Comparison of ENCODE assay signal across 8 cellular contexts in the genomic region with DNA sequence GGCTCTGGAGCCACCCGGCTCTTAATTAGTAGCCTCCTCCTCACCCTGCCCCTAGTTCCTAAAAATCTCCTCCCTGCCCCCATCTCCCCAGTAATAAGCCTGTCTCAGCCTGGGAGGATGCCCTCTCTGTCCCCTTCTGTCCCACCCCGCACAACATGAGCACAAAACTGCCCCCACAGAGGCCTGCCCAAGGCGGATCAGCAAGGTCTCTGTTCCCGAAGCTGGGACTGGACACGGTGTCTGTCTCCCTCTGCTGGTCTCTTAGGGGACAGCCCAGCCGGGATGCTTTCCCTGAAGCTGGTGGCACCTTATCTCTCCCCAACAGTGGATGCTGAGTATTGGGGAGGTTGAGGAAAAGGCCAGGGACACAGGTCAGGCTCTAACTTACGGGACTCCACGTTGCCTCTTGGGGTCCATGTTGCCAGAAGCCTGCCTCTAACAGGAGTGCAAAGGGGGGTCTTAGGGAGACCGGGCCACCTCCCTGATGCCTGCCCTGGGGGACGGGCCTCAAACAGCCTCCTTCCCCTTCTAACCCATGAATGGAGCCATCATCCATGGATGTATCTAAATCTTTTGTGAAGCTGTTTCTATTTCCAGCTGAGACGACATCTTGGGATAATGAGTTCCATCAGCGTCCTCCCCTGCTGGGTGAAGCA. TPM values are rescaled to one million over a fixed set of nuclear protein-coding genes. Genes with fewer than 3 reads are reported as not detected.
DNase-seq lines count a peak whose midpoint lies in the region; ATAC-seq, FAIRE-seq and TF ChIP-seq lines count a peak whose summit lies in the region.

No MANE protein-coding gene starts in this region.

- H2AFZ ChIP-seq in mammary epithelial cell (ENCODE audit: low read depth, low read length), result no peak overlapping the region
- H2AFZ ChIP-seq in keratinocyte (ENCODE audit: control insufficient read depth, low read length), result no peak overlapping the region

- H3K4me1 ChIP-seq in mammary epithelial cell (ENCODE audit: insufficient read depth, low read length) (peaks cover 31% of the 10 kb centered on the region), keratinocyte (ENCODE audit: control insufficient read depth, extremely low read depth, insufficient read depth, low read length) (peaks cover 36% of the 10 kb centered on the region)

- no peaks in the 10 kb centered on the region for H3K9me3 ChIP-seq in mammary epithelial cell (replicated peaks; ENCODE audit: insufficient read depth, low read length)
- no peaks in the 10 kb centered on the region for H3K9me3 ChIP-seq in keratinocyte (ENCODE audit: control insufficient read depth, low read depth, low read length)

- in situ Hi-C loops in mammary epithelial cell (cut with MboI; ENCODE audit: low sequenced_read_pairs in 2 of 2), result loop anchor here in 1 of 2 donors (10.0 kb wide), 1 partner anchor 118 kb away; the partner anchor contains the start of gene GRK2

- no peaks in the 10 kb centered on the region for H4K20me1 ChIP-seq in mammary epithelial cell (ENCODE audit: insufficient read depth, low read length)
- no peaks in the 10 kb centered on the region for H4K20me1 ChIP-seq in keratinocyte (ENCODE audit: control insufficient read depth, extremely low read depth, insufficient read depth, low read length)

- 50% methylated on average over 9 of the region's 12 CpGs for WGBS in mammary epithelial cell (ENCODE audit: low coverage, missing lambda C conversion rate)

- POLR2A ChIA-PET in BJ (lab: Charles Lee), result interaction anchor here (0.6 kb wide), 1 partner anchor 28 kb away, joined by 3 read pairs; no protein-coding TSS in a partner anchor

- TF ChIP-seq CTCF in BJ (IDR thresholded peaks at IDR 0.05; ENCODE audit: insufficient read depth, low read depth, low read length) (peak; percentile 99), WI38 (IDR thresholded peaks at IDR 0.05; ENCODE audit: low read depth, low read length) (peak; percentile 98), mammary epithelial cell (conservative IDR thresholded peaks at IDR 0.05 in 1 of 2, IDR thresholded peaks at IDR 0.05 in 1 of 2; ENCODE audit: extremely low read depth in 1 of 2, insufficient read depth in 1 of 2, low read depth in 1 of 2, low read length in 2 of 2) (peak; percentile 99 to 100), keratinocyte (optimal IDR thresholded peaks at IDR 0.05 in 1 of 3, IDR thresholded peaks at IDR 0.05 in 1 of 3, conservative IDR thresholded peaks at IDR 0.05 in 1 of 3; ENCODE audit: extremely low read depth in 1 of 3, insufficient read depth in 2 of 3, low read length in 3 of 3) (peak; percentile 98 to 99 (median 99))

- ATAC-seq in GM21528 (IDR thresholded peaks at IDR 0.05; ENCODE audit: low FRiP score, unreplicated experiment), result peak; percentile 54
- no peak for ATAC-seq in GM18858 (IDR thresholded peaks at IDR 0.05; ENCODE audit: unreplicated experiment)

- H3K36me3 ChIP-seq in BJ (ENCODE audit: control insufficient read depth, insufficient read depth, low read length), result no peaks in the 10 kb centered on the region
- no peaks in the 10 kb centered on the region for H3K36me3 ChIP-seq in mammary epithelial cell (ENCODE audit: insufficient read depth, low read length)
- H3K36me3 ChIP-seq in keratinocyte (ENCODE audit: control insufficient read depth in 2 of 2, extremely low read depth in 1 of 2, insufficient read depth in 2 of 2, low read length in 2 of 2), result no peaks in the 10 kb centered on the region

- H3K4me2 ChIP-seq in mammary epithelial cell (ENCODE audit: insufficient read depth, low read depth, low read length) (no peak overlapping the region), keratinocyte (ENCODE audit: control insufficient read depth, extremely low read depth, insufficient read depth, low read depth, low read length) (no peak overlapping the region)

- FAIRE-seq in keratinocyte (lab: Jason Lieb, UNC), result peak; percentile 58

- H3K9ac ChIP-seq in mammary epithelial cell (ENCODE audit: insufficient read depth, low read length) (no peak overlapping the region), keratinocyte (ENCODE audit: control insufficient read depth, extremely low read depth, insufficient read depth, low read length) (no peak overlapping the region)

- H3K27me3 ChIP-seq in BJ (ENCODE audit: control insufficient read depth, insufficient read depth, low read length), result no peaks in the 10 kb centered on the region; the same call in 1 of the 2 replicates
- no peaks in the 10 kb centered on the region for H3K27me3 ChIP-seq in mammary epithelial cell (ENCODE audit: insufficient read depth, low read length)
- H3K27me3 ChIP-seq in keratinocyte (ENCODE audit: control insufficient read depth, extremely low read depth, insufficient read depth, low read length), result no peaks in the 10 kb centered on the region

- H3K27ac ChIP-seq in mammary epithelial cell (ENCODE audit: insufficient read depth, low read depth, low read length), result no peak overlapping the region
- no peak overlapping the region for H3K27ac ChIP-seq in keratinocyte (ENCODE audit: control insufficient read depth, insufficient read depth, low read length)

- no peaks in the 10 kb centered on the region for H3K9me1 ChIP-seq in keratinocyte (ENCODE audit: control insufficient read depth, extremely low read depth, insufficient read depth, low read length)

- CTCF ChIA-PET in BJ (lab: Yijun Ruan, JAX) (interaction anchor here (0.6 to 24.6 kb wide), 27 partner anchors 9 to 302 kb away, joined by 3 to 892 read pairs (median 7); partner anchors contain the start of genes CLCF1, GRK2, POLD4 and PPP1CA), mammary epithelial cell (lab: Charles Lee; ENCODE audit: low non-redundant PET) (interaction anchor here (0.5 to 1.9 kb wide), 9 partner anchors 9 to 120 kb away, joined by 3 to 13 read pairs (median 5); partner anchors contain the start of gene RAD9A)

- no peak overlapping the region for H3K4me3 ChIP-seq in BJ (ENCODE audit: low read depth, low read length)
- no peak overlapping the region for H3K4me3 ChIP-seq in WI38 (ENCODE audit: low read depth, low read length)
- H3K4me3 ChIP-seq in mammary epithelial cell (replicated peaks in 1 of 3; ENCODE audit: insufficient read depth in 1 of 3, low read depth in 2 of 3, low read length in 3 of 3), result no peak overlapping the region
- H3K4me3 ChIP-seq in keratinocyte (ENCODE audit: control insufficient read depth in 2 of 3, extremely low read depth in 1 of 3, insufficient read depth in 2 of 3, low read depth in 1 of 3, low read length in 3 of 3), result no peak overlapping the region

- BruUV-seq in mammary epithelial cell (replicated peaks; lab: Mats Ljungman, UMichigan), result no TSS peak

- dilution Hi-C loops in mammary epithelial cell (cut with HindIII; ENCODE audit: low sequenced_read_pairs) (no loop called here), keratinocyte (cut with MboI; ENCODE audit: extremely low pct_ligation_motif_present, low sequenced_read_pairs) (no loop called here)

- H3K79me2 ChIP-seq in mammary epithelial cell (ENCODE audit: insufficient read depth, low read length), result no peaks in the 10 kb centered on the region
- H3K79me2 ChIP-seq in keratinocyte (ENCODE audit: control insufficient read depth, insufficient read depth, low read length), result no peaks in the 10 kb centered on the region

- DNase-seq in BJ (ENCODE audit: low read depth) (no peak), NCI-H2171 (lab: John Stamatoyannopoulos, UW) (peak; percentile 52), mammary epithelial cell (peak; percentile 58), keratinocyte (ENCODE audit: low read depth, low spot score) (no peak)
- DNase-seq in stimulated activated CD4-positive, alpha-beta T cell treated with anti-CD3 and anti-CD28 coated beads, Interleukin-2, amount 100 ng/mL, for 24 hours, result peak; percentile 86 to 87

- intact Hi-C loops in mammary epithelial cell (cut with micrococcal nuclease), result loop anchor here (1.0 kb wide), 5 partner anchors 11 to 120 kb away; no protein-coding TSS in a partner anchor

RNA-seq across cellular contexts. Expression of gene RAD9A, which starts 9.2 kb away (rescaled TPM):
- polyA plus RNA-seq in BJ (2011; rRNA removed) (5.9 and 10.7 TPM in 2 replicates), mammary epithelial cell (15.4 TPM), keratinocyte (5.7 to 8.5 TPM (median 8.0 TPM) in 3 replicates)
- 1.9 and 2.5 TPM in 2 replicates for polyA minus RNA-seq in BJ (2011; rRNA and poly(A)+ RNA removed)
- 10 to 100 TPM in 1 of 2 donors, 1 to 10 TPM in 1; 6.5 to 17.2 TPM for total RNA-seq in mammary epithelial cell
- polyA minus RNA-seq in mammary epithelial cell (4.8 TPM), keratinocyte (2.9 to 5.4 TPM (median 4.6 TPM) in 3 replicates)
- polyA plus RNA-seq in keratinocyte (2011; ENCODE audit: low read depth), result 3.6 TPM
- 3.2 and 5.2 TPM in 2 replicates for polyA plus RNA-seq in keratinocyte (2011; cell fraction: cytosol; rRNA removed)
- polyA plus RNA-seq in keratinocyte (2011; cell fraction: nucleus; rRNA removed), result 19.1 and 25.4 TPM in 2 replicates
- 7.3 and 15.1 TPM in 2 replicates for polyA plus RNA-seq in keratinocyte (2012; ENCODE audit: low replicate concordance)
- polyA minus RNA-seq in keratinocyte (2011; cell fraction: cytosol; rRNA and poly(A)+ RNA removed), result 9.2 TPM
- polyA minus RNA-seq in keratinocyte (2011; cell fraction: nucleus; rRNA and poly(A)+ RNA removed), result 6.5 and 8.2 TPM in 2 replicates

RNA-seq across cellular contexts. Expression of gene CLCF1, which starts 9.2 kb away (rescaled TPM):
- polyA plus RNA-seq in BJ (2011; rRNA removed) (13.9 and 21.3 TPM in 2 replicates), mammary epithelial cell (15.4 TPM), keratinocyte (2.2 to 4.9 TPM (median 2.7 TPM) in 3 replicates)
- 9.8 and 11.6 TPM in 2 replicates for polyA minus RNA-seq in BJ (2011; rRNA and poly(A)+ RNA removed)
- 10 to 100 TPM in 1 of 2 donors, 1 to 10 TPM in 1; 8.3 to 12.5 TPM for total RNA-seq in mammary epithelial cell
- polyA minus RNA-seq in mammary epithelial cell (21.4 TPM), keratinocyte (2.9 to 3.3 TPM (median 3.1 TPM) in 3 replicates)
- polyA plus RNA-seq in keratinocyte (2011; ENCODE audit: low read depth), result 0.32 TPM
- polyA plus RNA-seq in keratinocyte (2011; cell fraction: cytosol; rRNA removed), result 2.5 and 2.6 TPM in 2 replicates
- polyA plus RNA-seq in keratinocyte (2011; cell fraction: nucleus; rRNA removed), result 9.3 and 10.6 TPM in 2 replicates
- polyA plus RNA-seq in keratinocyte (2012; ENCODE audit: low replicate concordance), result 2.0 and 2.9 TPM in 2 replicates
- 5.0 TPM for polyA minus RNA-seq in keratinocyte (2011; cell fraction: cytosol; rRNA and poly(A)+ RNA removed)
- 2.3 and 2.4 TPM in 2 replicates for polyA minus RNA-seq in keratinocyte (2011; cell fraction: nucleus; rRNA and poly(A)+ RNA removed)

RNA-seq across cellular contexts. Expression of gene PPP1CA, which starts 19.0 kb away (rescaled TPM):
- polyA plus RNA-seq in BJ (2011; rRNA removed) (146 and 233 TPM in 2 replicates), mammary epithelial cell (331 TPM), keratinocyte (122 to 235 TPM (median 129 TPM) in 3 replicates)
- 104 and 141 TPM in 2 replicates for polyA minus RNA-seq in BJ (2011; rRNA and poly(A)+ RNA removed)
- 100 to 1,000 TPM; 178 to 182 TPM for total RNA-seq in mammary epithelial cell
- polyA minus RNA-seq in mammary epithelial cell (255 TPM), keratinocyte (120 to 247 TPM (median 124 TPM) in 3 replicates)
- polyA plus RNA-seq in keratinocyte (2011; ENCODE audit: low read depth), result 74.6 TPM
- 94.3 and 169 TPM in 2 replicates for polyA plus RNA-seq in keratinocyte (2011; cell fraction: cytosol; rRNA removed)
- 65.5 and 68.2 TPM in 2 replicates for polyA plus RNA-seq in keratinocyte (2011; cell fraction: nucleus; rRNA removed)
- 94.0 and 183 TPM in 2 replicates for polyA plus RNA-seq in keratinocyte (2012; ENCODE audit: low replicate concordance)
- 118 TPM for polyA minus RNA-seq in keratinocyte (2011; cell fraction: cytosol; rRNA and poly(A)+ RNA removed)
- polyA minus RNA-seq in keratinocyte (2011; cell fraction: nucleus; rRNA and poly(A)+ RNA removed), result 28.2 and 28.8 TPM in 2 replicates

RNA-seq across cellular contexts. Expression of gene TBC1D10C, which starts 21.3 kb away (rescaled TPM):
- polyA plus RNA-seq in BJ (2011; rRNA removed), result not detected in 2 replicates
- not detected in 2 replicates for polyA minus RNA-seq in BJ (2011; rRNA and poly(A)+ RNA removed)
- total RNA-seq in mammary epithelial cell, result under 1 TPM in 1 of 2 donors, not detected in 1; 0.17 TPM
- not detected for polyA plus RNA-seq in mammary epithelial cell
- polyA minus RNA-seq in mammary epithelial cell, result not detected
- polyA plus RNA-seq in keratinocyte, result not detected in 3 replicates
- polyA plus RNA-seq in keratinocyte (2011; ENCODE audit: low read depth), result not detected
- polyA plus RNA-seq in keratinocyte (2011; cell fraction: cytosol; rRNA removed), result not detected in 2 replicates
- not detected in 2 replicates for polyA plus RNA-seq in keratinocyte (2011; cell fraction: nucleus; rRNA removed)
- polyA plus RNA-seq in keratinocyte (2012; ENCODE audit: low replicate concordance), result 0.06 TPM in 1 of 2 replicates, not detected in the other
- not detected in 3 replicates for polyA minus RNA-seq in keratinocyte
- polyA minus RNA-seq in keratinocyte (2011; cell fraction: cytosol; rRNA and poly(A)+ RNA removed), result not detected
- polyA minus RNA-seq in keratinocyte (2011; cell fraction: nucleus; rRNA and poly(A)+ RNA removed), result not detected in 2 replicates

RNA-seq across cellular contexts. Expression of gene POLD4, which starts 29.3 kb away (rescaled TPM):
- 95.6 and 119 TPM in 2 replicates for polyA plus RNA-seq in BJ (2011; rRNA removed)
- polyA minus RNA-seq in BJ (2011; rRNA and poly(A)+ RNA removed), result 14.4 and 21.1 TPM in 2 replicates
- 10 to 100 TPM; 39.2 to 75.2 TPM for total RNA-seq in mammary epithelial cell
- 86.3 TPM for polyA plus RNA-seq in mammary epithelial cell
- 5.9 TPM for polyA minus RNA-seq in mammary epithelial cell
- 35.7 to 60.9 TPM (median 43.3 TPM) in 3 replicates for polyA plus RNA-seq in keratinocyte
- 6.0 TPM for polyA plus RNA-seq in keratinocyte (2011; ENCODE audit: low read depth)
- 46.0 and 102 TPM in 2 replicates for polyA plus RNA-seq in keratinocyte (2011; cell fraction: cytosol; rRNA removed)
- polyA plus RNA-seq in keratinocyte (2011; cell fraction: nucleus; rRNA removed), result 62.8 and 80.0 TPM in 2 replicates
- polyA plus RNA-seq in keratinocyte (2012; ENCODE audit: low replicate concordance), result 71.4 and 79.2 TPM in 2 replicates
- polyA minus RNA-seq in keratinocyte, result 8.5 to 13.1 TPM (median 9.6 TPM) in 3 replicates
- polyA minus RNA-seq in keratinocyte (2011; cell fraction: cytosol; rRNA and poly(A)+ RNA removed), result 37.6 TPM
- polyA minus RNA-seq in keratinocyte (2011; cell fraction: nucleus; rRNA and poly(A)+ RNA removed), result 15.4 and 16.5 TPM in 2 replicates

Comparison
In these comparisons a context has a peak if more than half of its experiments do, and no peak if none do; other contexts are left out.
1. DNase-seq: peak in NCI-H2171 (single experiment), mammary epithelial cell (single experiment) and stimulated activated CD4-positive, alpha-beta T cell treated with anti-CD3 and anti-CD28 coated beads, Interleukin-2, amount 100 ng/mL, for 24 hours (2 of 2); none in BJ (single experiment) and keratinocyte (single experiment).
2. Peak in every context shown above with its lines, with median percentiles within 50 percentile points of each other: CTCF ChIP-seq.